ENCODE assay signal across 2 cellular contexts in genomic region chr2:179428659-179429058, GRCh38.
A peak's percentile ranks its signal among the peaks of the same experiment; 100 is the strongest.
TF ChIP-seq lines count a peak whose summit lies in the region.

No MANE protein-coding gene starts in this region.

TF ChIP-seq in H1, 55 proteins besides CTCF, POLR2A, EP300 and RAD21:
- TF ChIP-seq CBX8 (IDR thresholded peaks at IDR 0.05; ENCODE audit: borderline replicate concordance, low read depth, low read length), result no peak
- TF ChIP-seq CHD2 (IDR thresholded peaks at IDR 0.05; ENCODE audit: low read length), result no peak
- no peak for TF ChIP-seq HDAC2 (IDR thresholded peaks at IDR 0.05; ENCODE audit: borderline replicate concordance in 1 of 2, low read depth in 2 of 2, low read length in 2 of 2)
- no peak for TF ChIP-seq SP4 (IDR thresholded peaks at IDR 0.05; ENCODE audit: low read length)
- TF ChIP-seq RBBP5 (IDR thresholded peaks at IDR 0.05; ENCODE audit: borderline replicate concordance, low read depth, low read length), result 0 out of 2 replicates have a peak, but pooled peaks have one; percentile 40
- TF ChIP-seq BCL11A (IDR thresholded peaks at IDR 0.05; ENCODE audit: low read depth in 2 of 2, low read length in 2 of 2), result no peak
- no peak for TF ChIP-seq BACH1 (IDR thresholded peaks at IDR 0.05; ENCODE audit: low read length)
- no peak for TF ChIP-seq TAF7 (optimal IDR thresholded peaks at IDR 0.05; ENCODE audit: borderline replicate concordance, low read depth, low read length)

TF ChIP-seq in SK-N-SH, 30 proteins besides CTCF, POLR2A, EP300 and RAD21:
- no peak for TF ChIP-seq GABPA (IDR thresholded peaks at IDR 0.05; ENCODE audit: low read depth)
- TF ChIP-seq TEAD4 (IDR thresholded peaks at IDR 0.05; ENCODE audit: borderline replicate concordance, insufficient read depth), result no peak
- no peak for TF ChIP-seq USF1 (IDR thresholded peaks at IDR 0.05; ENCODE audit: borderline replicate concordance, low read depth)
- no peak for TF ChIP-seq RXRA (IDR thresholded peaks at IDR 0.05; ENCODE audit: borderline replicate concordance, low read depth)
- no peak for TF ChIP-seq RCOR1 (IDR thresholded peaks at IDR 0.05; ENCODE audit: low read length)
- TF ChIP-seq MEF2A (IDR thresholded peaks at IDR 0.05; ENCODE audit: borderline replicate concordance, low read depth), result no peak
- no peak for TF ChIP-seq TAF1 (IDR thresholded peaks at IDR 0.05; ENCODE audit: borderline replicate concordance, low read depth, low read length)
- no peak for TF ChIP-seq ELF1 (IDR thresholded peaks at IDR 0.05)
